In the genomic region with DNA sequence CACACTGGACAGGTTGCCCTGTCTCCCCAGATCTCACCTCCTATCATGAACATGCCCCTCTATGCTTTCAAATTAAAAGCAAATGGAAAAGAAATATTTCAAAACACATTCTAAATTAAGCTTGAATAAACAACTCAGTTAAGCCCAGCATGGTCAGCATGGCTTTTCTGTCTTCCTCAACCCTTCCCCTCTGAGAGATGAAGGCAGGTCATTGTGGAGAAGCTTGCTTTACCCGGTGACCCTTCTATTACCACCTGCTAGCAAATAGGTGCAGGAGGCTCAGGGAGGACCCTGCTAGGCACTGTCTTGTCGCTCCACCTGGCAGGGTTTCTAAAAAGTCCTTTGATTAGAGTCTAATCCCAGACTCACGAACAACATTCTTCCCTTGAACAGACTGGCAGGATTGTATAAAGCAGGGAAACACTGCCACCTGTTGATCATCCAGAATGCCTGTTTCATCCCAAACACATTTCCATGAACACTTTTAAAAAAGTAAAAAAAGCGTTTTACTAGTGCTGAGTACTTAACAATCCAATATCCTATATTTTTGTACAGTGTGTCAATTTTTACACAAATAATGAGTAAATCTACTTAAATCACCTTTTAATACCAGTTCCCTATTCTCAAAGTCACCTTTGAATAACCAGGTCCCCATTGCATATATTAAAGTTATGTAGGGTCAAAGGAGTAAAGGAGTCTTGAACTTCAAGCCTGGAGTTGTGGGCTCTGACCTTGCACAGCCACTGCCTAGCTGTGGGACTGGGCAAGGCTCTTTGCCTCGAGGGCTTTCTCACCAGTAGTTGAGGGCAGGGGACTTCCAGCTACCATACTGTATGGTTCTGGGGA, we compare ENCODE assay signal across 8 cellular contexts.
DNase-seq lines count a peak whose midpoint lies in the region; ATAC-seq and FAIRE-seq lines count a peak whose summit lies in the region.

No MANE protein-coding gene starts in this region.

- intact Hi-C loops in head of caudate nucleus (cut with DNase I) = loop anchor here (5.0 kb wide), 2 partner anchors 346 to 526 kb away; no protein-coding TSS in a partner anchor

- FAIRE-seq in TTC549 (lab: Jason Lieb, UNC) = peak; percentile 89

- DNase-seq in DMS79 treated with DMSO at 0.1 percent for 48 hours (lab: John Stamatoyannopoulos, UW) (peak; percentile 42), DMS79 (lab: John Stamatoyannopoulos, UW) (no peak), MV-4-11 (lab: John Stamatoyannopoulos, UW) (peak; percentile 31), head of caudate nucleus (peak in 25 of 42 donors; percentile 26 to 77 (median 57)), putamen (ENCODE audit: low spot score) (peak; percentile 42)
- DNase-seq in effector CD4-positive, alpha-beta T cell = no peak

- ATAC-seq in HG02981 (IDR thresholded peaks at IDR 0.05; ENCODE audit: unreplicated experiment) = no peak

Comparison
In these comparisons a context has a peak if more than half of its experiments do, and no peak if none do; other contexts are left out.
1. DNase-seq: peak in DMS79 treated with DMSO at 0.1 percent for 48 hours (single experiment), MV-4-11 (single experiment), head of caudate nucleus (25 of 42) and putamen (single experiment); none in DMS79 (single experiment) and effector CD4-positive, alpha-beta T cell (single experiment).